ENCODE assay signal across 12 cellular contexts in genomic region chr1:155455588-155456195, GRCh38.
A peak's percentile ranks its signal among the peaks of the same experiment; 100 is the strongest.
DNase-seq lines count a peak whose midpoint lies in the region; ATAC-seq and TF ChIP-seq lines count a peak whose summit lies in the region.
"Had no signal": no experiment of that assay in that cellular context is flagged by ENCODE, and none has a peak within 500 bp of the region (broad histone marks: within the 10 kb centered on the region; RNA-seq: fewer than 3 reads in every experiment).

No MANE protein-coding gene starts in this region.

- ATAC-seq in left lobe of liver (peak; percentile 48), HG02973 (IDR thresholded peaks at IDR 0.05; ENCODE audit: unreplicated experiment) (no peak), GM19452 (IDR thresholded peaks at IDR 0.05; ENCODE audit: unreplicated experiment) (no peak)

- H3K9me3 ChIP-seq in transverse colon: no peaks in the 10 kb centered on the region

- in situ Hi-C loops in brain microvascular endothelial cell (cut with HindIII; ENCODE audit: low pct_ligation_motif_present, low sequenced_read_pairs) (no loop called here), transverse colon (cut with MboI; ENCODE audit: low pct_ligation_motif_present in 1 of 4, low pct_unique_long_range_greater_than_20kb in 1 of 4, low sequenced_read_pairs in 3 of 4) (no loop called here)

- H3K27ac ChIP-seq in brain microvascular endothelial cell: peak overlapping the region; percentile 86
- no peak overlapping the region for H3K27ac ChIP-seq in transverse colon

- WGBS in transverse colon (ENCODE audit: low coverage in 1 of 2), 2 donors: 25 to 66% methylated on average over 1 of the region's 1 CpG

- H3K36me3 ChIP-seq in brain microvascular endothelial cell (replicated peaks): peaks cover 2% of the 10 kb centered on the region
- peaks cover 0 to 14% (median 4%) of the 10 kb centered on the region in 4 donors for H3K36me3 ChIP-seq in transverse colon

- H3K4me3 ChIP-seq in brain microvascular endothelial cell (ENCODE audit: low read depth, low read length) (no peak overlapping the region), transverse colon (no peak overlapping the region)

- DNase-seq in Ammon's horn (ENCODE audit: low spot score): peak; percentile 32
- peak; percentile 30 for DNase-seq in HCEC 1CT
- peak; percentile 51 for DNase-seq in brain microvascular endothelial cell
- no peak for DNase-seq in left lobe of liver (ENCODE audit: low spot score)
- no peak for DNase-seq in activated CD4-positive, alpha-beta T cell treated with anti-CD3 and anti-CD28 coated beads for 1 hour
- no peak for DNase-seq in transverse colon
- DNase-seq: activated naive CD8-positive, alpha-beta T cell treated with anti-CD3 and anti-CD28 coated beads, Interleukin-2, amount 10 ng/mL, durations not matched to agents 7 days and 5 days; CD8-positive, alpha-beta memory T cell; H7; stimulated activated CD4-positive, alpha-beta T cell treated with anti-CD3 and anti-CD28 coated beads, Interleukin-15, amount 100 ng/mL, for 24 hours had no signal

- TF ChIP-seq EP300 in transverse colon (IDR thresholded peaks at IDR 0.05; ENCODE audit: low read depth): no peak

- intact Hi-C loops in transverse colon (cut with DNase I; ENCODE audit: low total_unique reads): no loop called here

- H3K4me1 ChIP-seq in transverse colon: peaks cover 0 to 10% (median 4%) of the 10 kb centered on the region in 4 donors

- no peak for TF ChIP-seq POLR2A in transverse colon (IDR thresholded peaks at IDR 0.05)

- H3K27me3 ChIP-seq in brain microvascular endothelial cell (replicated peaks) (no peaks in the 10 kb centered on the region), transverse colon (no peaks in the 10 kb centered on the region)

- no peak for TF ChIP-seq CTCF in brain microvascular endothelial cell (IDR thresholded peaks at IDR 0.05; ENCODE audit: low read depth, low read length, missing control alignments)
- TF ChIP-seq CTCF in transverse colon (IDR thresholded peaks at IDR 0.05): no peak

Comparison
In these comparisons a context has a peak if more than half of its experiments do, and no peak if none do; other contexts are left out.
1. DNase-seq: peak in Ammon's horn (single experiment), HCEC 1CT (single experiment) and brain microvascular endothelial cell (single experiment); none in left lobe of liver (single experiment), activated CD4-positive, alpha-beta T cell treated with anti-CD3 and anti-CD28 coated beads for 1 hour (single experiment) and transverse colon (single experiment).